9 cellular contexts compared by ENCODE assay signal in the genomic region with DNA sequence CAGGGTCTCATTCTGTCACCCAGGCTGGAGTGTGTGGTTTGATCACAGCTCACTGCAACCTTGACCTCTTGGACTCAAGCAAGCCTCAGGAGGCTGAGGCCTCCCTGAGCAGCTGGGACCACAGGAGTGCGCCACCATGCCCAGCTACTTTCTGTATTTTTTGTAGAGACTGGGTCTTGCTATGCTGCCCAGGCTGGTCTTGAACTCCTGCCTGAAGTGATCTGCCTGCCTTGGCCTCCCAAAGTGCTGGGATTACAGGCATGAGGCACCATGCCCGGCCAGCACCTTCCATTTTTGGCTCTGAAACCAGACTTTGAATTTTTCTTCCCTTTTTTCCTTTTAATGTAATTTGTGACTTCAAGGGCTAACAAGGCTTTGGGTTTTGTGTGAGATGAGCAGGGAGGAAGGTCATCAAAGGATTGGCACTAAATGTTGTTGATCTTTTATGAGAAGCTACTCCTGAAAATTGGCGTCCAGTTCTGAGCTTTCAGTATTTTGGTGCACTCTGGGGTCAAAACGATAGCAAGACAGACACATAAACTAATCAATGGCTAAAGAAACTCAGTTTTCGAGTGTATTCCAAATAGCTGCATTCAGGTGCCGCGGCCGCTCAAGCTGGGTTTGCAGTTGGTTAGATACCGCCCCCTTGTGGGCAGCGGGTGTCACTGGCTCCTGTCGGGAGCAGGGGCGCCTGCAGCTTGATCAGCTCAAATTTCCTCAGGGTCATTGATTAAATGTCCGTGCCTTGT. TPM values are rescaled to one million over a fixed set of nuclear protein-coding genes. Genes with fewer than 3 reads are reported as not detected.
A peak's percentile ranks its signal among the peaks of the same experiment; 100 is the strongest.
DNase-seq lines count a peak whose midpoint lies in the region; ATAC-seq and TF ChIP-seq lines count a peak whose summit lies in the region.
"Had no signal": no experiment of that assay in that cellular context is flagged by ENCODE, and none has a peak within 500 bp of the region (broad histone marks: within the 10 kb centered on the region; RNA-seq: fewer than 3 reads in every experiment).

No MANE protein-coding gene starts in this region.

- H3K4me2 ChIP-seq in OCI-LY7 (ENCODE audit: low read length): peak overlapping the region; percentile 48

- H3K4me1 ChIP-seq in OCI-LY7 (ENCODE audit: insufficient read depth, low read length, poor library complexity, severe bottlenecking) (peaks cover 27% of the 10 kb centered on the region), esophagus muscularis mucosa (peaks cover 4 to 27% (median 24%) of the 10 kb centered on the region in 4 donors)

- no peak overlapping the region for H3K27ac Mint-ChIP-seq in CD4-positive, alpha-beta T cell
- no peak overlapping the region for H3K27ac Mint-ChIP-seq in natural killer cell
- H3K27ac Mint-ChIP-seq in stimulated activated memory B cell treated with anti-CD40 and anti-IgM and Interleukin-4, amounts not matched to agents 10 μg/mL and 1 μg/mL and 100 μg/mL, for 72 hours: no peak overlapping the region
- H3K27ac Mint-ChIP-seq: T-helper 1 cell treated with Interleukin-12 subunit alpha and Interleukin-12 subunit beta and Interleukin-4 antibody, amounts not matched to agents 30 μg/mL and 1 μg/mL, for 36 hours had no signal

- TF ChIP-seq CTCF in CD4-positive, alpha-beta T cell (IDR thresholded peaks at IDR 0.05): peak; percentile 95
- TF ChIP-seq CTCF in OCI-LY7 (conservative IDR thresholded peaks at IDR 0.05; ENCODE audit: low read length) (peak; percentile 99), esophagus muscularis mucosa (IDR thresholded peaks at IDR 0.05) (peak; percentile 94 to 99 (median 96)), natural killer cell (IDR thresholded peaks at IDR 0.05) (peak; percentile 98)

- H3K4me3 ChIP-seq in OCI-LY7 (ENCODE audit: low read depth, low read length, poor library complexity, severe bottlenecking) (no peak overlapping the region), esophagus muscularis mucosa (peak overlapping the region in 2 of 4 donors; percentile 13 to 30)

- WGBS in esophagus muscularis mucosa: 11% methylated on average over 13 of the region's 13 CpGs

- no peaks in the 10 kb centered on the region for H3K27me3 ChIP-seq in CD4-positive, alpha-beta T cell (ENCODE audit: control insufficient read depth, insufficient read depth, low read length)
- no peaks in the 10 kb centered on the region for H3K27me3 ChIP-seq in esophagus muscularis mucosa

- no peak overlapping the region for H3K4me3 Mint-ChIP-seq in CD4-positive, alpha-beta T cell
- no peak overlapping the region for H3K4me3 Mint-ChIP-seq in natural killer cell
- no peak overlapping the region for H3K4me3 Mint-ChIP-seq in stimulated activated memory B cell treated with anti-CD40 and anti-IgM and Interleukin-4, amounts not matched to agents 10 μg/mL and 1 μg/mL and 100 μg/mL, for 72 hours
- H3K4me3 Mint-ChIP-seq: T-helper 1 cell treated with Interleukin-12 subunit alpha and Interleukin-12 subunit beta and Interleukin-4 antibody, amounts not matched to agents 30 μg/mL and 1 μg/mL, for 36 hours had no signal

- POLR2A ChIA-PET in CD4-positive, alpha-beta T cell (lab: Charles Lee): interaction anchor here (0.9 to 1.7 kb wide), 11 partner anchors 14 to 193 kb away, joined by 3 to 10 read pairs (median 6); partner anchors contain the start of gene HSPA8
- POLR2A ChIA-PET in OCI-LY7 (lab: Charles Lee): interaction anchor here (0.7 to 1.2 kb wide), 4 partner anchors 14 to 57 kb away, joined by 3 to 5 read pairs (median 4); no protein-coding TSS in a partner anchor

- peak; percentile 92 for ATAC-seq in CD4-positive, alpha-beta T cell (ENCODE audit: poor library complexity)
- ATAC-seq in GM19452 (IDR thresholded peaks at IDR 0.05; ENCODE audit: unreplicated experiment) (peak; percentile 77), natural killer cell (peak; percentile 85 to 97 (median 95))
- peak; percentile 70 for ATAC-seq in stimulated activated memory B cell treated with anti-CD40 and anti-IgM and Interleukin-4, amounts not matched to agents 10 μg/mL and 1 μg/mL and 100 μg/mL, for 72 hours

- H3K9me3 ChIP-seq in CD4-positive, alpha-beta T cell (ENCODE audit: control insufficient read depth, low read length): no peaks in the 10 kb centered on the region
- H3K9me3 ChIP-seq in OCI-LY7 (ENCODE audit: low read length) (no peaks in the 10 kb centered on the region), esophagus muscularis mucosa (no peaks in the 10 kb centered on the region)

- H3K36me3 ChIP-seq in OCI-LY7 (ENCODE audit: insufficient read depth, low read length) (no peaks in the 10 kb centered on the region), esophagus muscularis mucosa (no peaks in the 10 kb centered on the region)

- no peak for TF ChIP-seq POLR2A in esophagus muscularis mucosa (IDR thresholded peaks at IDR 0.05; ENCODE audit: low read depth)

- H3K27me3 Mint-ChIP-seq in CD4-positive, alpha-beta T cell: no peaks in the 10 kb centered on the region
- H3K27me3 Mint-ChIP-seq in natural killer cell (ENCODE audit: low read depth in 2 of 2): peaks cover 21 to 26% of the 10 kb centered on the region in 2 donors
- H3K27me3 Mint-ChIP-seq in stimulated activated memory B cell treated with anti-CD40 and anti-IgM and Interleukin-4, amounts not matched to agents 10 μg/mL and 1 μg/mL and 100 μg/mL, for 72 hours: peaks cover 35% of the 10 kb centered on the region

- H3K36me3 Mint-ChIP-seq in CD4-positive, alpha-beta T cell (ENCODE audit: low read depth): no peaks in the 10 kb centered on the region
- H3K36me3 Mint-ChIP-seq in natural killer cell: no peaks in the 10 kb centered on the region
- no peaks in the 10 kb centered on the region for H3K36me3 Mint-ChIP-seq in stimulated activated memory B cell treated with anti-CD40 and anti-IgM and Interleukin-4, amounts not matched to agents 10 μg/mL and 1 μg/mL and 100 μg/mL, for 72 hours

- no peak for TF ChIP-seq EP300 in esophagus muscularis mucosa (IDR thresholded peaks at IDR 0.05)

- BruUV-seq in OCI-LY7 (replicated peaks; lab: Mats Ljungman, UMichigan): no TSS peak

- H3K79me2 ChIP-seq in OCI-LY7 (ENCODE audit: insufficient read depth, low read depth, low read length): no peaks in the 10 kb centered on the region

- peak overlapping the region; percentile 94 for H2AFZ ChIP-seq in OCI-LY7 (ENCODE audit: low read length)

- DNase-seq in CD4-positive, alpha-beta T cell: peak; percentile 70 to 83 (median 75)
- peak; percentile 75 for DNase-seq in HT-29 (ENCODE audit: low spot score)
- DNase-seq in OCI-LY7 (ENCODE audit: low spot score): peak; percentile 85
- DNase-seq in activated T-cell treated with anti-CD3 and anti-CD28 coated beads for 4 hours: peak; percentile 75
- no peak for DNase-seq in esophagus muscularis mucosa (ENCODE audit: extremely low spot score)
- peak; percentile 72 for DNase-seq in natural killer cell

- CTCF ChIA-PET in CD4-positive, alpha-beta T cell (lab: Charles Lee): interaction anchor here (0.6 to 1.7 kb wide), 23 partner anchors 9 to 415 kb away, joined by 3 to 14 read pairs (median 4); no protein-coding TSS in a partner anchor
- CTCF ChIA-PET in OCI-LY7 (lab: Charles Lee; ENCODE audit: unreplicated experiment): interaction anchor here (0.6 to 2.4 kb wide), 7 partner anchors 12 to 136 kb away, joined by 3 to 7 read pairs (median 3); no protein-coding TSS in a partner anchor

- no peak overlapping the region for H3K27ac ChIP-seq in CD4-positive, alpha-beta T cell (ENCODE audit: low read depth, low read length)
- H3K27ac ChIP-seq in OCI-LY7 (ENCODE audit: low read depth, low read length, poor library complexity, severe bottlenecking) (no peak overlapping the region), esophagus muscularis mucosa (replicated peaks in 1 of 4) (no peak overlapping the region)

- no peaks in the 10 kb centered on the region for H3K4me1 Mint-ChIP-seq in CD4-positive, alpha-beta T cell (ENCODE audit: low read depth)
- peaks cover 5 to 6% of the 10 kb centered on the region in 2 donors for H3K4me1 Mint-ChIP-seq in natural killer cell
- H3K4me1 Mint-ChIP-seq in stimulated activated memory B cell treated with anti-CD40 and anti-IgM and Interleukin-4, amounts not matched to agents 10 μg/mL and 1 μg/mL and 100 μg/mL, for 72 hours: peaks cover 6% of the 10 kb centered on the region

- intact Hi-C loops in CD4-positive, alpha-beta T cell (cut with DNase I, micrococcal nuclease): loop anchor here (1.0 to 10.0 kb wide), 5 partner anchors 136 to 385 kb away; no protein-coding TSS in a partner anchor
- intact Hi-C loops in OCI-LY7 (cut with micrococcal nuclease; ENCODE audit: unreplicated experiment): loop anchor here (1.0 to 5.0 kb wide), 2 partner anchors 136 to 230 kb away; no protein-coding TSS in a partner anchor
- intact Hi-C loops in esophagus muscularis mucosa (cut with DNase I): no loop called here
- intact Hi-C loops in natural killer cell (cut with micrococcal nuclease): loop anchor here (1.0 to 5.0 kb wide), 3 partner anchors 80 to 144 kb away; no protein-coding TSS in a partner anchor

- no peaks in the 10 kb centered on the region for H4K20me1 ChIP-seq in OCI-LY7 (ENCODE audit: insufficient read depth, low read length)

- no peaks in the 10 kb centered on the region for H3K9me3 Mint-ChIP-seq in CD4-positive, alpha-beta T cell
- no peaks in the 10 kb centered on the region for H3K9me3 Mint-ChIP-seq in natural killer cell
- no peaks in the 10 kb centered on the region for H3K9me3 Mint-ChIP-seq in stimulated activated memory B cell treated with anti-CD40 and anti-IgM and Interleukin-4, amounts not matched to agents 10 μg/mL and 1 μg/mL and 100 μg/mL, for 72 hours
- H3K9me3 Mint-ChIP-seq: T-helper 1 cell treated with Interleukin-12 subunit alpha and Interleukin-12 subunit beta and Interleukin-4 antibody, amounts not matched to agents 30 μg/mL and 1 μg/mL, for 36 hours had no signal

- no peaks in the 10 kb centered on the region for H3K9me2 ChIP-seq in OCI-LY7 (ENCODE audit: insufficient read depth, low read length)

RNA-seq across cellular contexts. Expression of gene CLMP, which starts 51.9 kb away (rescaled TPM):
- total RNA-seq in CD4-positive, alpha-beta T cell: under 1 TPM; 0.06 to 0.19 TPM
- not detected in 2 replicates for total RNA-seq in HT-29 (2014; rRNA removed; shearing (Covaris generic))
- total RNA-seq in OCI-LY7 (2014; rRNA removed; shearing (Covaris generic)): not detected in 2 replicates
- total RNA-seq in OCI-LY7 (2022) (not detected in 2 replicates), esophagus muscularis mucosa (100 to 1,000 TPM; 169 to 215 (median 197) TPM), natural killer cell (under 1 TPM in 2 of 3 donors, not detected in 1; 0.07 to 0.45 TPM)

Comparison
In these comparisons a context has a peak if more than half of its experiments do, and no peak if none do; other contexts are left out.
1. RNA of gene CLMP, which starts 51.9 kb away (total RNA-seq): 169 to 215 TPM in esophagus muscularis mucosa; 0.06 to 0.19 TPM in CD4-positive, alpha-beta T cell, 0.07 to 0.45 TPM in natural killer cell, not detected in OCI-LY7 and not detected in HT-29; every median in the first group is over 100 times any median in the second.
2. Peak in every context shown above with its lines, with median percentiles within 50 percentile points of each other: ATAC-seq and CTCF ChIP-seq.